ENCODE assay signal across 27 cellular contexts in genomic region chr9:76593011-76593347, GRCh38.
DNase-seq lines count a peak whose midpoint lies in the region; ATAC-seq, FAIRE-seq and TF ChIP-seq lines count a peak whose summit lies in the region.
"Had no signal": no experiment of that assay in that cellular context is flagged by ENCODE, and none has a peak within 500 bp of the region (broad histone marks: within the 10 kb centered on the region; RNA-seq: fewer than 3 reads in every experiment).

No MANE protein-coding gene starts in this region.

- no peaks in the 10 kb centered on the region for H3K9me3 ChIP-seq in Loucy (ENCODE audit: insufficient read depth, low read depth, low read length)
- H3K9me3 ChIP-seq: MG63, mucosa of descending colon, thoracic aorta had no signal

- peak overlapping the region; percentile 63 for H2AFZ ChIP-seq in Loucy (ENCODE audit: low read length)

- peak; percentile 5 for FAIRE-seq in islet of Langerhans (lab: Jason Lieb, UNC)
- FAIRE-seq: D721Med, endometrium had no signal

- H3K36me3 Mint-ChIP-seq in CD14-positive monocyte: peaks cover 0 to 3% of the 10 kb centered on the region in 2 donors
- no peaks in the 10 kb centered on the region for H3K36me3 Mint-ChIP-seq in activated T-helper 1 cell treated with anti-CD3 and anti-CD28 coated beads, Interleukin-12 subunit alpha, Interleukin-12 subunit beta, Interleukin-2, Interleukin-4 antibody, amounts not matched to agents 30 ng/mL and 10 ng/mL and 1 ng/mL, durations not matched to agents 14 hours and 24 hours and 36 hours (ENCODE audit: low read depth)
- H3K36me3 Mint-ChIP-seq: activated naive CD4-positive, alpha-beta T cell treated with anti-CD3 and anti-CD28 coated beads, Interleukin-2, amount 50 U/mL, for 72 hours had no signal

- H3K9me3 Mint-ChIP-seq in CD14-positive monocyte: peaks cover 0 to 2% (median 0%) of the 10 kb centered on the region in 7 donors
- no peaks in the 10 kb centered on the region for H3K9me3 Mint-ChIP-seq in activated T-helper 1 cell treated with anti-CD3 and anti-CD28 coated beads, Interleukin-12 subunit alpha, Interleukin-12 subunit beta, Interleukin-2, Interleukin-4 antibody, amounts not matched to agents 30 ng/mL and 10 ng/mL and 1 ng/mL, durations not matched to agents 14 hours and 24 hours and 36 hours
- H3K9me3 Mint-ChIP-seq: activated naive CD4-positive, alpha-beta T cell treated with anti-CD3 and anti-CD28 coated beads, Interleukin-2, amount 50 U/mL, for 72 hours; HFFc6 had no signal

- TF ChIP-seq CTCF in CD14-positive monocyte (IDR thresholded peaks at IDR 0.05) (no peak), Loucy (conservative IDR thresholded peaks at IDR 0.05; ENCODE audit: low read length) (no peak), dorsolateral prefrontal cortex (IDR thresholded peaks at IDR 0.05 in 54 of 56, conservative IDR thresholded peaks at IDR 0.05 in 2 of 56; ENCODE audit: low read depth in 1 of 56, partially characterized antibody in 56 of 56) (no peak)

- no peak overlapping the region for H3K4me3 Mint-ChIP-seq in CD14-positive monocyte
- no peak overlapping the region for H3K4me3 Mint-ChIP-seq in activated T-helper 1 cell treated with anti-CD3 and anti-CD28 coated beads, Interleukin-12 subunit alpha, Interleukin-12 subunit beta, Interleukin-2, Interleukin-4 antibody, amounts not matched to agents 30 ng/mL and 10 ng/mL and 1 ng/mL, durations not matched to agents 14 hours and 24 hours and 36 hours
- H3K4me3 Mint-ChIP-seq: HFFc6 had no signal

- H3K27me3 Mint-ChIP-seq in CD14-positive monocyte (ENCODE audit: low read depth in 3 of 3): peaks cover 0 to 3% (median 2%) of the 10 kb centered on the region in 3 donors
- H3K27me3 Mint-ChIP-seq in activated T-helper 1 cell treated with anti-CD3 and anti-CD28 coated beads, Interleukin-12 subunit alpha, Interleukin-12 subunit beta, Interleukin-2, Interleukin-4 antibody, amounts not matched to agents 30 ng/mL and 10 ng/mL and 1 ng/mL, durations not matched to agents 14 hours and 24 hours and 36 hours (ENCODE audit: insufficient read depth): peaks cover 8% of the 10 kb centered on the region

- no peaks in the 10 kb centered on the region for H3K79me2 ChIP-seq in Loucy (ENCODE audit: insufficient read depth, low read length)

- H3K9me2 ChIP-seq in Loucy (replicated peaks; ENCODE audit: low read depth, low read length): no peaks in the 10 kb centered on the region

- peak overlapping the region; percentile 58 for H3K4me2 ChIP-seq in Loucy (ENCODE audit: low read depth, low read length, poor library complexity, severe bottlenecking)

- ATAC-seq in GM21360 (IDR thresholded peaks at IDR 0.05; ENCODE audit: unreplicated experiment): no peak
- no peak for ATAC-seq in HG03108 (IDR thresholded peaks at IDR 0.05; ENCODE audit: unreplicated experiment)
- ATAC-seq: left ventricle myocardium superior, mucosa of descending colon, Panc1, right cardiac atrium, SK-N-SH treated with all-trans-retinoic acid at 6 μM for 48 hours had no signal

- H3K4me1 Mint-ChIP-seq in CD14-positive monocyte: peaks cover 61% of the 10 kb centered on the region
- peaks cover 10% of the 10 kb centered on the region for H3K4me1 Mint-ChIP-seq in activated T-helper 1 cell treated with anti-CD3 and anti-CD28 coated beads, Interleukin-12 subunit alpha, Interleukin-12 subunit beta, Interleukin-2, Interleukin-4 antibody, amounts not matched to agents 30 ng/mL and 10 ng/mL and 1 ng/mL, durations not matched to agents 14 hours and 24 hours and 36 hours (ENCODE audit: low read depth)

- H3K36me3 ChIP-seq in Loucy (ENCODE audit: insufficient read depth, low read length): no peaks in the 10 kb centered on the region
- H3K36me3 ChIP-seq: MG63, thoracic aorta had no signal

- H3K27ac ChIP-seq in dorsolateral prefrontal cortex: no peak overlapping the region
- H3K27ac ChIP-seq: thoracic aorta had no signal

- no peaks in the 10 kb centered on the region for H4K20me1 ChIP-seq in Loucy (ENCODE audit: insufficient read depth, low read length, poor library complexity, severe bottlenecking)

- intact Hi-C loops in CD14-positive monocyte (cut with micrococcal nuclease) (no loop called here), dorsolateral prefrontal cortex (cut with DNase I) (no loop called here)
- intact Hi-C loops in activated T-helper 1 cell treated with anti-CD3 and anti-CD28 coated beads, Interleukin-12 subunit alpha, Interleukin-12 subunit beta, Interleukin-2, Interleukin-4 antibody, amounts not matched to agents 30 ng/mL and 10 ng/mL and 1 ng/mL, durations not matched to agents 14 hours and 24 hours and 36 hours (cut with micrococcal nuclease): no loop called here

- DNase-seq in CD14-positive monocyte (ENCODE audit: low spot score): no peak
- no peak for DNase-seq in activated T-helper 1 cell treated with anti-CD3 and anti-CD28 coated beads, Interleukin-12 subunit alpha, Interleukin-12 subunit beta, Interleukin-2, Interleukin-4 antibody, amounts not matched to agents 30 ng/mL and 10 ng/mL and 1 ng/mL, durations not matched to agents 14 hours and 24 hours and 36 hours (ENCODE audit: low spot score)
- DNase-seq in AG08395 (ENCODE audit: low spot score): no peak
- DNase-seq in dorsolateral prefrontal cortex: no peak
- DNase-seq: activated CD4-positive, CD25-positive, alpha-beta regulatory T cell treated with anti-CD3 and anti-CD28 coated beads, Interleukin-2, amount 50 U/mL, for 72 hours; activated CD8-positive, alpha-beta memory T cell treated with anti-CD3 and anti-CD28 coated beads for 24 hours; C1 segment of cervical spinal cord; head of caudate nucleus; HFFc6; left ventricle myocardium superior; MG63; mucosa of descending colon; NCI-H1694 treated with DMSO at 0.1 percent for 48 hours; NCI-H2227 treated with DMSO at 0.1 percent for 48 hours; NCI-H774; right cardiac atrium; T-helper 9 cell had no signal

- peak overlapping the region in 6 of 7 donors; percentile 5 to 87 (median 57) for H3K27ac Mint-ChIP-seq in CD14-positive monocyte
- peak overlapping the region; percentile 20 for H3K27ac Mint-ChIP-seq in activated T-helper 1 cell treated with anti-CD3 and anti-CD28 coated beads, Interleukin-12 subunit alpha, Interleukin-12 subunit beta, Interleukin-2, Interleukin-4 antibody, amounts not matched to agents 30 ng/mL and 10 ng/mL and 1 ng/mL, durations not matched to agents 14 hours and 24 hours and 36 hours
- H3K27ac Mint-ChIP-seq: activated naive CD4-positive, alpha-beta T cell treated with anti-CD3 and anti-CD28 coated beads, Interleukin-2, amount 50 U/mL, for 72 hours; HFFc6 had no signal

- H3F3A ChIP-seq in Loucy (ENCODE audit: low read depth): peaks cover 5% of the 10 kb centered on the region; the same call in 1 of the 2 replicates

- H3K27me3 ChIP-seq in Loucy (ENCODE audit: insufficient read depth, low read length, poor library complexity, severe bottlenecking): no peaks in the 10 kb centered on the region
- peaks cover 0 to 10% (median 0%) of the 10 kb centered on the region in 45 donors for H3K27me3 ChIP-seq in dorsolateral prefrontal cortex
- H3K27me3 ChIP-seq: MG63 had no signal

- H3K4me3 ChIP-seq in Loucy (ENCODE audit: low read length, poor library complexity, severe bottlenecking): peak overlapping the region; percentile 46
- H3K4me3 ChIP-seq in dorsolateral prefrontal cortex: no peak overlapping the region
- H3K4me3 ChIP-seq: MG63, mucosa of descending colon, thoracic aorta had no signal

- peaks cover 58% of the 10 kb centered on the region for H3K4me1 ChIP-seq in Loucy (ENCODE audit: insufficient read depth, low read length, poor library complexity, severe bottlenecking)

- H3K9ac ChIP-seq in Loucy (ENCODE audit: low read depth, low read length, poor library complexity, severe bottlenecking): peak overlapping the region; percentile 48
